In genomic region chr1:47593001-47593568, GRCh38 we compare ENCODE assay signal across 1 cellular context.
TF ChIP-seq lines count a peak whose summit lies in the region.

No MANE protein-coding gene starts in this region.

TF ChIP-seq in SK-N-SH treated with all-trans-retinoic acid at 6 μM for 48 hours, 23 proteins besides CTCF, POLR2A, EP300 and RAD21 (continued from another document):
- TF ChIP-seq CSRNP3 (CRISPR knock-in tag; IDR thresholded peaks at IDR 0.05): no peak
- TF ChIP-seq PPARA (CRISPR knock-in tag; IDR thresholded peaks at IDR 0.05; ENCODE audit: borderline replicate concordance): no peak
- no peak for TF ChIP-seq TSHZ2 (CRISPR knock-in tag; IDR thresholded peaks at IDR 0.05)
- TF ChIP-seq CSDC2 (CRISPR knock-in tag; IDR thresholded peaks at IDR 0.05): no peak
- TF ChIP-seq GLIS3 (CRISPR knock-in tag; IDR thresholded peaks at IDR 0.05): no peak
TF ChIP-seq in SK-N-SH treated with all-trans-retinoic acid at 6 μM for 48 hours: peak in this region for 0.
